In the genomic region with DNA sequence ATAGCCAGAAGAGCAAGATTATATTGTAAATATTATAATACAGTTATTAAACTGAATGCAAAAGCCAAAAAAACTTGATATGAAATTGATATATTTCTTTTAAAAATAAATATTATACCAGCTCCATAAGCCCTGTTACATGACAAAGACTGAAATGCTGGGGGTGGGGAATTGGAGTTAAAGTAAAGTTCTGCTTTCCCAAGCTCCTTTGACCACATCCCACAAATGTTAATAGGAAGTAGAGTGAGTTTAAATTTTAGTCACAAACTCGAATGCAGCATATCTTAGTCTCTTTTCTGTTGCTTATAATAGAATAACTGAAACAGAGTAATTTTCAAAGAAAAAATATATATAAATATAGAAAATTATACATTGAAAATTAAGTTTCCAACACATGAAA, we compare ENCODE assay signal across 17 cellular contexts. TPM values are rescaled to one million over a fixed set of nuclear protein-coding genes. Genes with fewer than 3 reads are reported as not detected.
DNase-seq lines count a peak whose midpoint lies in the region; ATAC-seq and TF ChIP-seq lines count a peak whose summit lies in the region.
"Had no signal": no experiment of that assay in that cellular context is flagged by ENCODE, and none has a peak within 500 bp of the region (broad histone marks: within the 10 kb centered on the region; RNA-seq: fewer than 3 reads in every experiment).

No MANE protein-coding gene starts in this region.

- H3K4me2 ChIP-seq in neural progenitor cell = peak overlapping the region; percentile 27
- H3K4me2 ChIP-seq: KMS-11 had no signal

- H3K36me3 Mint-ChIP-seq in neural progenitor cell = no peaks in the 10 kb centered on the region

- no peak overlapping the region for H3K27ac ChIP-seq in neural progenitor cell
- H3K27ac ChIP-seq in suprapubic skin = no peak overlapping the region
- H3K27ac ChIP-seq: KMS-11, Peyer's patch had no signal

- TF ChIP-seq CTCF in neural progenitor cell (IDR thresholded peaks at IDR 0.05) = no peak
- no peak for TF ChIP-seq CTCF in suprapubic skin (IDR thresholded peaks at IDR 0.05)

- H3K36me3 ChIP-seq in neural progenitor cell (no peaks in the 10 kb centered on the region), suprapubic skin (no peaks in the 10 kb centered on the region)
- H3K36me3 ChIP-seq: Peyer's patch had no signal

- no peak overlapping the region for H3K4me3 Mint-ChIP-seq in neural progenitor cell
- H3K4me3 Mint-ChIP-seq: HFFc6 had no signal

- H3K27ac Mint-ChIP-seq in neural progenitor cell = no peak overlapping the region
- H3K27ac Mint-ChIP-seq: HFFc6 had no signal

- peaks cover 17% of the 10 kb centered on the region for H3K4me1 ChIP-seq in neural progenitor cell
- H3K4me1 ChIP-seq in suprapubic skin = peaks cover 6% of the 10 kb centered on the region
- H3K4me1 ChIP-seq: Peyer's patch had no signal

- TF ChIP-seq POLR2A in suprapubic skin (IDR thresholded peaks at IDR 0.05) = no peak

- no peaks in the 10 kb centered on the region for H3K79me2 ChIP-seq in neural progenitor cell (ENCODE audit: low read depth)

- peaks cover 4% of the 10 kb centered on the region for H3K4me1 Mint-ChIP-seq in neural progenitor cell

- H3K9me3 ChIP-seq in neural progenitor cell (ENCODE audit: low read depth) (no peaks in the 10 kb centered on the region), suprapubic skin (no peaks in the 10 kb centered on the region)
- H3K9me3 ChIP-seq: Peyer's patch had no signal

- H3K9me3 Mint-ChIP-seq in neural progenitor cell = no peaks in the 10 kb centered on the region
- H3K9me3 Mint-ChIP-seq: HFFc6 had no signal

- ATAC-seq in GM21367 (IDR thresholded peaks at IDR 0.05; ENCODE audit: unreplicated experiment) = no peak

- no peak overlapping the region for H2AFZ ChIP-seq in neural progenitor cell (replicated peaks)

- H3K27me3 Mint-ChIP-seq in neural progenitor cell (ENCODE audit: insufficient read depth, low read depth) = peaks cover 2% of the 10 kb centered on the region

- no peak for TF ChIP-seq EP300 in suprapubic skin (IDR thresholded peaks at IDR 0.05)

- H4K20me1 ChIP-seq in neural progenitor cell (ENCODE audit: low read depth) = no peaks in the 10 kb centered on the region

- WGBS in suprapubic skin = 34% methylated on average over 1 of the region's 1 CpG

- no peak overlapping the region for H3K9ac ChIP-seq in neural progenitor cell
- H3K9ac ChIP-seq: KMS-11 had no signal

- no peaks in the 10 kb centered on the region for H3K27me3 ChIP-seq in neural progenitor cell
- no peaks in the 10 kb centered on the region for H3K27me3 ChIP-seq in suprapubic skin
- H3K27me3 ChIP-seq: Peyer's patch had no signal

- DNase-seq in CD1c-positive myeloid dendritic cell (ENCODE audit: extremely low spot score) = peak; percentile 73
- DNase-seq in MV-4-11 (lab: John Stamatoyannopoulos, UW) = peak; percentile 77
- DNase-seq in SIG-M5 (lab: John Stamatoyannopoulos, UW) = peak; percentile 5
- no peak for DNase-seq in neural progenitor cell (ENCODE audit: low spot score)
- no peak for DNase-seq in cerebellar nuclear complex (lab: John Stamatoyannopoulos, UW)
- DNase-seq in NCI-H510A treated with DMSO at 0.1 percent for 48 hours (lab: John Stamatoyannopoulos, UW) = no peak
- DNase-seq in suprapubic skin (ENCODE audit: low spot score in 2 of 2) = no peak
- DNase-seq: C1 segment of cervical spinal cord, H7, HFFc6, NCI-H1105, NCI-H2081, NCI-H446 treated with DMSO at 0.1 percent for 48 hours, Peyer's patch, T-helper 1 cell had no signal

- H3K4me3 ChIP-seq in neural progenitor cell (no peak overlapping the region), suprapubic skin (no peak overlapping the region)
- H3K4me3 ChIP-seq: Peyer's patch had no signal

- H3F3A ChIP-seq in neural progenitor cell (ENCODE audit: low read depth) = no peaks in the 10 kb centered on the region

RNA-seq across cellular contexts. Expression of a gene that starts 46.9 kb away (rescaled TPM):
- 5.0 and 14.1 TPM in 2 replicates for total RNA-seq in neural progenitor cell (ENCODE audit: low replicate concordance)
- 10 to 100 TPM; 32.9 to 56.0 (median 40.9) TPM for total RNA-seq in suprapubic skin

Comparison
In these comparisons a context has a peak if more than half of its experiments do, and no peak if none do; other contexts are left out.
1. DNase-seq: peak in CD1c-positive myeloid dendritic cell (single experiment), MV-4-11 (single experiment) and SIG-M5 (single experiment); none in neural progenitor cell (single experiment), cerebellar nuclear complex (0 of 2), NCI-H510A treated with DMSO at 0.1 percent for 48 hours (single experiment) and suprapubic skin (0 of 2).